ENCODE assay signal across 1 cellular context in the genomic region with DNA sequence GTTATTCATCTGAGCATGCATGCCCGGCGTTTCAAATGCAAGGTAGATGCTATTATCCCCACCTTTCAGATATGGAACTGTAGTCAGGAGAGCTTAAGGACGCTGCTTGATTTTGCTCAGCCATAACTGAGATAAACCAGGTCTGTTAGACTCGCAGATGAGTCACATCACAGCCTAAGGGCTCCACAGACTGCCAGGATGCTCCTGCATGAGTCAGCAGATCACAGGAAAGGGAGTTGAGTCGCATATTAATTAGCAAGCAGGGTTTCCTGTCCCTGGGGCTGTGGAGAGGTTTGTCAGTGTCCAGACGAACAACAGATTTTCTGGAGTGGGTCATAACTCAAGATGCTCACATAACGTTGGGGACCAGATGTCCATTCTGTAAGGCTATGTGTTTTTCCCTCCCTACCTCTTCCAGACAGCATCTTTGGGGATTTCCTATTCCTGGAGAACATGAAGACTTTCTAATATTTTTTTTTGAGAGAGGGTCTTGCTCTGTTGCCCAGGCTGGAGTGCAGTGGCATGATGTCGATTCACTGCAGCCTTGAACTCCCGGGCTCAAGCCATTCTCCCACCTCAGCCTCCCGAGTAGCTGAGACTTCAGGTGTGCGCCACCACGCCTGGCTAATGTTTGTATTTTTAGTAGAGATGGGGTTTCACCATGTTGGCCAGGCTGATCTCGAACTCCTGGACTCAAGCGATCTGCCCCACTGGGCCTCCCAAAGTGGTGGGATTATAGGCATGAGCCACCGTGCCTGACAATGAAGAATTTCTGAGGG.
TF ChIP-seq lines count a peak whose summit lies in the region.

No MANE protein-coding gene starts in this region.

TF ChIP-seq in K562, 482 proteins besides CTCF, POLR2A, EP300 and RAD21 (continued from another document):
- TF ChIP-seq JUND (IDR thresholded peaks at IDR 0.05; ENCODE audit: borderline replicate concordance, low read depth, low read length): peak; percentile 98
- TF ChIP-seq JUND (tag; IDR thresholded peaks at IDR 0.05; ENCODE audit: borderline replicate concordance, low read depth, low read length): peak; percentile 96
- TF ChIP-seq PHF21A (IDR thresholded peaks at IDR 0.05; ENCODE audit: borderline replicate concordance, low read depth): no peak
- no peak for TF ChIP-seq IRF2 (CRISPR knock-in tag; IDR thresholded peaks at IDR 0.05)
- peak; percentile 92 for TF ChIP-seq SMARCA4 (IDR thresholded peaks at IDR 0.05)
- TF ChIP-seq, protein P1, sequence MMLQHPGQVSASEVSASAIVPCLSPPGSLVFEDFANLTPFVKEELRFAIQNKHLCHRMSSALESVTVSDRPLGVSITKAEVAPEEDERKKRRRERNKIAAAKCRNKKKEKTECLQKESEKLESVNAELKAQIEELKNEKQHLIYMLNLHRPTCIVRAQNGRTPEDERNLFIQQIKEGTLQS (IDR thresholded peaks at IDR 0.05): peak; percentile 94
- TF ChIP-seq, protein P1 (CRISPR knock-in tag; conservative IDR thresholded peaks at IDR 0.05): no peak; the same call in 1 of the 2 replicates
- TF ChIP-seq SRF (CRISPR knock-in tag; IDR thresholded peaks at IDR 0.05): no peak
- TF ChIP-seq ZNF830 (CRISPR knock-in tag; IDR thresholded peaks at IDR 0.05): no peak
- no peak for TF ChIP-seq FOXK1 (CRISPR knock-in tag; IDR thresholded peaks at IDR 0.05; ENCODE audit: borderline replicate concordance)
- TF ChIP-seq RB1 (IDR thresholded peaks at IDR 0.05; ENCODE audit: low read depth): no peak
- 0 out of 4 replicates have a peak, but pooled peaks of 1 of the 2 experiments have one; percentile 29 for TF ChIP-seq TRIM24 (IDR thresholded peaks at IDR 0.05)
- TF ChIP-seq NFATC3 (IDR thresholded peaks at IDR 0.05): no peak
- peak; percentile 46; the same call in 1 of the 2 replicates for TF ChIP-seq ETV5 (CRISPR knock-in tag; IDR thresholded peaks at IDR 0.05; ENCODE audit: low read depth)
- TF ChIP-seq POLR2AphosphoS2 (IDR thresholded peaks at IDR 0.05; ENCODE audit: low read length): no peak
- TF ChIP-seq, protein P2, sequence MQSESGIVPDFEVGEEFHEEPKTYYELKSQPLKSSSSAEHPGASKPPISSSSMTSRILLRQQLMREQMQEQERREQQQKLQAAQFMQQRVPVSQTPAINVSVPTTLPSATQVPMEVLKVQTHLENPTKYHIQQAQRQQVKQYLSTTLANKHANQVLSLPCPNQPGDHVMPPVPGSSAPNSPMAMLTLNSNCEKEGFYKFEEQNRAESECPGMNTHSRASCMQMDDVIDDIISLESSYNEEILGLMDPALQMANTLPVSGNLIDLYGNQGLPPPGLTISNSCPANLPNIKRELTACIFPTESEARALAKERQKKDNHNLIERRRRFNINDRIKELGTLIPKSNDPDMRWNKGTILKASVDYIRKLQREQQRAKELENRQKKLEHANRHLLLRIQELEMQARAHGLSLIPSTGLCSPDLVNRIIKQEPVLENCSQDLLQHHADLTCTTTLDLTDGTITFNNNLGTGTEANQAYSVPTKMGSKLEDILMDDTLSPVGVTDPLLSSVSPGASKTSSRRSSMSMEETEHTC (IDR thresholded peaks at IDR 0.05): no peak
TF ChIP-seq in K562: peak in this region for 49.
